Comparison of ENCODE assay signal across 1 cellular context in the genomic region with DNA sequence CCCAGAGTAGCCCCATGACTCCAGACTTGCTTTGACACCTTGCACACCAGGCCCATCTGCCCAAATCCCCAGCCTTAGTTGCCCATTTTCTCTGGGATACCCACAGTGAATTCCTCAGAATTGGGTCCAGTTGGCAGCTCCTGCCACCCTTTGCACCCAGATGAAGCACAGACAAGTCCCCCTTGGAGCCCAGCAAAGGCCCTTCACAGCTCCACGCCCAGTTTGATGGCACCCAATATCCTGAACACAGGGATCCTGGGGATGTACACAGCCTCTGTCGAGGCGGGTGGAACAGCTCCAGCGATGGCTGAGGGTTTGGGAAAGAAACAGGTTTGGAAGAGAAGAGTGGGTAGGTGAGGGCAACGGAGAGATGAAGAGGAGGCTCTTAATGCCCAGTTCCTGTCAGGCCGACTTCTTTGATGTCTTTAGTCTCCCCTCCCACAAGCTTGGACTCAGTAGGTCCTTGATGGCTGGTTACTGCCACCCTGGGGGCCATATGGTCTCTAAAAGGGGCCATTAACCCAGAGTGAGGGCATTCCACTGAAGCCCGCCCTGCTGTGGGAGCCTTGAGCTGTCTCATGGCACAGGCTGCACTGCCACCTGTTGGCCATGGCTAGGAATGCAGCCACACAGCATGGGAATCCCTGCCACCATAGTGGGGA.
TF ChIP-seq lines count a peak whose summit lies in the region.

No MANE protein-coding gene starts in this region.

TF ChIP-seq in GM12878, 131 proteins besides CTCF, POLR2A, EP300 and RAD21:
- TF ChIP-seq, protein P1, sequence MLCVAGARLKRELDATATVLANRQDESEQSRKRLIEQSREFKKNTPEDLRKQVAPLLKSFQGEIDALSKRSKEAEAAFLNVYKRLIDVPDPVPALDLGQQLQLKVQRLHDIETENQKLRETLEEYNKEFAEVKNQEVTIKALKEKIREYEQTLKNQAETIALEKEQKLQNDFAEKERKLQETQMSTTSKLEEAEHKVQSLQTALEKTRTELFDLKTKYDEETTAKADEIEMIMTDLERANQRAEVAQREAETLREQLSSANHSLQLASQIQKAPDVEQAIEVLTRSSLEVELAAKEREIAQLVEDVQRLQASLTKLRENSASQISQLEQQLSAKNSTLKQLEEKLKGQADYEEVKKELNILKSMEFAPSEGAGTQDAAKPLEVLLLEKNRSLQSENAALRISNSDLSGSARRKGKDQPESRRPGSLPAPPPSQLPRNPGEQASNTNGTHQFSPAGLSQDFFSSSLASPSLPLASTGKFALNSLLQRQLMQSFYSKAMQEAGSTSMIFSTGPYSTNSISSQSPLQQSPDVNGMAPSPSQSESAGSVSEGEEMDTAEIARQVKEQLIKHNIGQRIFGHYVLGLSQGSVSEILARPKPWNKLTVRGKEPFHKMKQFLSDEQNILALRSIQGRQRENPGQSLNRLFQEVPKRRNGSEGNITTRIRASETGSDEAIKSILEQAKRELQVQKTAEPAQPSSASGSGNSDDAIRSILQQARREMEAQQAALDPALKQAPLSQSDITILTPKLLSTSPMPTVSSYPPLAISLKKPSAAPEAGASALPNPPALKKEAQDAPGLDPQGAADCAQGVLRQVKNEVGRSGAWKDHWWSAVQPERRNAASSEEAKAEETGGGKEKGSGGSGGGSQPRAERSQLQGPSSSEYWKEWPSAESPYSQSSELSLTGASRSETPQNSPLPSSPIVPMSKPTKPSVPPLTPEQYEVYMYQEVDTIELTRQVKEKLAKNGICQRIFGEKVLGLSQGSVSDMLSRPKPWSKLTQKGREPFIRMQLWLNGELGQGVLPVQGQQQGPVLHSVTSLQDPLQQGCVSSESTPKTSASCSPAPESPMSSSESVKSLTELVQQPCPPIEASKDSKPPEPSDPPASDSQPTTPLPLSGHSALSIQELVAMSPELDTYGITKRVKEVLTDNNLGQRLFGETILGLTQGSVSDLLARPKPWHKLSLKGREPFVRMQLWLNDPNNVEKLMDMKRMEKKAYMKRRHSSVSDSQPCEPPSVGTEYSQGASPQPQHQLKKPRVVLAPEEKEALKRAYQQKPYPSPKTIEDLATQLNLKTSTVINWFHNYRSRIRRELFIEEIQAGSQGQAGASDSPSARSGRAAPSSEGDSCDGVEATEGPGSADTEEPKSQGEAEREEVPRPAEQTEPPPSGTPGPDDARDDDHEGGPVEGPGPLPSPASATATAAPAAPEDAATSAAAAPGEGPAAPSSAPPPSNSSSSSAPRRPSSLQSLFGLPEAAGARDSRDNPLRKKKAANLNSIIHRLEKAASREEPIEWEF (IDR thresholded peaks at IDR 0.05; ENCODE audit: insufficient replicate concordance, low read depth, low read length): no peak
- TF ChIP-seq HDGF (IDR thresholded peaks at IDR 0.05) (peak; percentile 55; the same call in 1 of the 2 replicates), PML (IDR thresholded peaks at IDR 0.05; ENCODE audit: low read length) (no peak), SMARCA5 (IDR thresholded peaks at IDR 0.05) (no peak), CEBPB (IDR thresholded peaks at IDR 0.05; ENCODE audit: borderline replicate concordance in 1 of 2, low read depth in 2 of 2, low read length in 2 of 2) (no peak), SMAD1 (IDR thresholded peaks at IDR 0.05; ENCODE audit: low read depth, partially characterized antibody) (no peak), NFYA (IDR thresholded peaks at IDR 0.05; ENCODE audit: borderline replicate concordance, low read depth, low read length) (no peak), POU2F2 (IDR thresholded peaks at IDR 0.05; ENCODE audit: borderline replicate concordance, low read depth, low read length) (no peak), KDM1A (IDR thresholded peaks at IDR 0.05; ENCODE audit: borderline replicate concordance) (no peak), CBFB (IDR thresholded peaks at IDR 0.05; ENCODE audit: low read depth) (no peak), SMC3 (IDR thresholded peaks at IDR 0.05; ENCODE audit: borderline replicate concordance, low read length) (peak; percentile 80), WRNIP1 (IDR thresholded peaks at IDR 0.05; ENCODE audit: borderline replicate concordance, low read depth, low read length) (0 out of 2 replicates have a peak, but pooled peaks have one; percentile 71), MEF2B (IDR thresholded peaks at IDR 0.05; ENCODE audit: partially characterized antibody, poor library complexity, severe bottlenecking) (no peak), POLR2AphosphoS5 (IDR thresholded peaks at IDR 0.05; ENCODE audit: low read length) (no peak), ZBED1 (IDR thresholded peaks at IDR 0.05; ENCODE audit: borderline replicate concordance) (no peak), STAT3 (IDR thresholded peaks at IDR 0.05; ENCODE audit: low read depth, low read length) (no peak), TARDBP (IDR thresholded peaks at IDR 0.05; ENCODE audit: borderline replicate concordance) (no peak), POLR2AphosphoS2 (IDR thresholded peaks at IDR 0.05; ENCODE audit: low read depth, low read length) (no peak), NRF1 (conservative IDR thresholded peaks at IDR 0.05; ENCODE audit: low read depth, low read length) (no peak), ASH2L (IDR thresholded peaks at IDR 0.05; ENCODE audit: borderline replicate concordance, low read depth) (no peak), JUND (IDR thresholded peaks at IDR 0.05; ENCODE audit: low read depth, low read length) (no peak), NFXL1 (IDR thresholded peaks at IDR 0.05; ENCODE audit: borderline replicate concordance) (no peak), BHLHE40 (IDR thresholded peaks at IDR 0.05; ENCODE audit: borderline replicate concordance in 1 of 2, low read depth in 2 of 2, low read length in 1 of 2) (0 out of 4 replicates have a peak, but pooled peaks of 1 of the 2 experiments have one; percentile 30), RUNX3 (IDR thresholded peaks at IDR 0.05; ENCODE audit: low read length) (peak; percentile 15; the same call in 1 of the 2 replicates), MTA3 (IDR thresholded peaks at IDR 0.05; ENCODE audit: borderline replicate concordance, low read length) (no peak), FOXM1 (IDR thresholded peaks at IDR 0.05; ENCODE audit: low read depth, low read length) (no peak), RCOR1 (conservative IDR thresholded peaks at IDR 0.05; ENCODE audit: low read depth, low read length) (no peak), PAX8 (IDR thresholded peaks at IDR 0.05) (no peak), RELA (IDR thresholded peaks at IDR 0.05; ENCODE audit: borderline replicate concordance, partially characterized antibody) (peak; percentile 53), ZNF217 (IDR thresholded peaks at IDR 0.05) (no peak), YY1 (IDR thresholded peaks at IDR 0.05; ENCODE audit: low read depth, low read length) (peak; percentile 80), ESRRA (IDR thresholded peaks at IDR 0.05; ENCODE audit: low read length) (no peak), SIN3A (IDR thresholded peaks at IDR 0.05; ENCODE audit: low read depth, low read length) (no peak), SP1 (IDR thresholded peaks at IDR 0.05; ENCODE audit: low read depth, low read length) (no peak), STAT1 (conservative IDR thresholded peaks at IDR 0.05) (0 out of 2 replicates have a peak, but pooled peaks have one; percentile 55)
- TF ChIP-seq, protein P2, sequence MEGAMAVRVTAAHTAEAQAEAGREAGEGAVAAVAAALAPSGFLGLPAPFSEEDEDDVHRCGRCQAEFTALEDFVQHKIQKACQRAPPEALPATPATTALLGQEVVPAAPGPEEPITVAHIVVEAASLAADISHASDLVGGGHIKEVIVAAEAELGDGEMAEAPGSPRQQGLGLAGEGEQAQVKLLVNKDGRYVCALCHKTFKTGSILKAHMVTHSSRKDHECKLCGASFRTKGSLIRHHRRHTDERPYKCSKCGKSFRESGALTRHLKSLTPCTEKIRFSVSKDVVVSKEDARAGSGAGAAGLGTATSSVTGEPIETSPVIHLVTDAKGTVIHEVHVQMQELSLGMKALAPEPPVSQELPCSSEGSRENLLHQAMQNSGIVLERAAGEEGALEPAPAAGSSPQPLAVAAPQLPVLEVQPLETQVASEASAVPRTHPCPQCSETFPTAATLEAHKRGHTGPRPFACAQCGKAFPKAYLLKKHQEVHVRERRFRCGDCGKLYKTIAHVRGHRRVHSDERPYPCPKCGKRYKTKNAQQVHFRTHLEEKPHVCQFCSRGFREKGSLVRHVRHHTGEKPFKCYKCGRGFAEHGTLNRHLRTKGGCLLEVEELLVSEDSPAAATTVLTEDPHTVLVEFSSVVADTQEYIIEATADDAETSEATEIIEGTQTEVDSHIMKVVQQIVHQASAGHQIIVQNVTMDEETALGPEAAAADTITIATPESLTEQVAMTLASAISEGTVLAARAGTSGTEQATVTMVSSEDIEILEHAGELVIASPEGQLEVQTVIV (IDR thresholded peaks at IDR 0.05; ENCODE audit: borderline replicate concordance, partially characterized antibody): no peak
- TF ChIP-seq, protein P3, sequence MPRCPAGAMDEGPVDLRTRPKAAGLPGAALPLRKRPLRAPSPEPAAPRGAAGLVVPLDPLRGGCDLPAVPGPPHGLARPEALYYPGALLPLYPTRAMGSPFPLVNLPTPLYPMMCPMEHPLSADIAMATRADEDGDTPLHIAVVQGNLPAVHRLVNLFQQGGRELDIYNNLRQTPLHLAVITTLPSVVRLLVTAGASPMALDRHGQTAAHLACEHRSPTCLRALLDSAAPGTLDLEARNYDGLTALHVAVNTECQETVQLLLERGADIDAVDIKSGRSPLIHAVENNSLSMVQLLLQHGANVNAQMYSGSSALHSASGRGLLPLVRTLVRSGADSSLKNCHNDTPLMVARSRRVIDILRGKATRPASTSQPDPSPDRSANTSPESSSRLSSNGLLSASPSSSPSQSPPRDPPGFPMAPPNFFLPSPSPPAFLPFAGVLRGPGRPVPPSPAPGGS (IDR thresholded peaks at IDR 0.05; ENCODE audit: borderline replicate concordance, insufficient read depth, low read depth, low read length, poor library complexity, severe bottlenecking): no peak
- TF ChIP-seq, protein P4, sequence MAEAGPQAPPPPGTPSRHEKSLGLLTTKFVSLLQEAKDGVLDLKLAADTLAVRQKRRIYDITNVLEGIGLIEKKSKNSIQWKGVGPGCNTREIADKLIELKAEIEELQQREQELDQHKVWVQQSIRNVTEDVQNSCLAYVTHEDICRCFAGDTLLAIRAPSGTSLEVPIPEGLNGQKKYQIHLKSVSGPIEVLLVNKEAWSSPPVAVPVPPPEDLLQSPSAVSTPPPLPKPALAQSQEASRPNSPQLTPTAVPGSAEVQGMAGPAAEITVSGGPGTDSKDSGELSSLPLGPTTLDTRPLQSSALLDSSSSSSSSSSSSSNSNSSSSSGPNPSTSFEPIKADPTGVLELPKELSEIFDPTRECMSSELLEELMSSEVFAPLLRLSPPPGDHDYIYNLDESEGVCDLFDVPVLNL (IDR thresholded peaks at IDR 0.05; ENCODE audit: low read depth, low read length): no peak
- TF ChIP-seq, protein P5, sequence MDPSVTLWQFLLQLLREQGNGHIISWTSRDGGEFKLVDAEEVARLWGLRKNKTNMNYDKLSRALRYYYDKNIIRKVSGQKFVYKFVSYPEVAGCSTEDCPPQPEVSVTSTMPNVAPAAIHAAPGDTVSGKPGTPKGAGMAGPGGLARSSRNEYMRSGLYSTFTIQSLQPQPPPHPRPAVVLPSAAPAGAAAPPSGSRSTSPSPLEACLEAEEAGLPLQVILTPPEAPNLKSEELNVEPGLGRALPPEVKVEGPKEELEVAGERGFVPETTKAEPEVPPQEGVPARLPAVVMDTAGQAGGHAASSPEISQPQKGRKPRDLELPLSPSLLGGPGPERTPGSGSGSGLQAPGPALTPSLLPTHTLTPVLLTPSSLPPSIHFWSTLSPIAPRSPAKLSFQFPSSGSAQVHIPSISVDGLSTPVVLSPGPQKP (IDR thresholded peaks at IDR 0.05; ENCODE audit: low read depth, low read length): no peak
- TF ChIP-seq, protein P6, sequence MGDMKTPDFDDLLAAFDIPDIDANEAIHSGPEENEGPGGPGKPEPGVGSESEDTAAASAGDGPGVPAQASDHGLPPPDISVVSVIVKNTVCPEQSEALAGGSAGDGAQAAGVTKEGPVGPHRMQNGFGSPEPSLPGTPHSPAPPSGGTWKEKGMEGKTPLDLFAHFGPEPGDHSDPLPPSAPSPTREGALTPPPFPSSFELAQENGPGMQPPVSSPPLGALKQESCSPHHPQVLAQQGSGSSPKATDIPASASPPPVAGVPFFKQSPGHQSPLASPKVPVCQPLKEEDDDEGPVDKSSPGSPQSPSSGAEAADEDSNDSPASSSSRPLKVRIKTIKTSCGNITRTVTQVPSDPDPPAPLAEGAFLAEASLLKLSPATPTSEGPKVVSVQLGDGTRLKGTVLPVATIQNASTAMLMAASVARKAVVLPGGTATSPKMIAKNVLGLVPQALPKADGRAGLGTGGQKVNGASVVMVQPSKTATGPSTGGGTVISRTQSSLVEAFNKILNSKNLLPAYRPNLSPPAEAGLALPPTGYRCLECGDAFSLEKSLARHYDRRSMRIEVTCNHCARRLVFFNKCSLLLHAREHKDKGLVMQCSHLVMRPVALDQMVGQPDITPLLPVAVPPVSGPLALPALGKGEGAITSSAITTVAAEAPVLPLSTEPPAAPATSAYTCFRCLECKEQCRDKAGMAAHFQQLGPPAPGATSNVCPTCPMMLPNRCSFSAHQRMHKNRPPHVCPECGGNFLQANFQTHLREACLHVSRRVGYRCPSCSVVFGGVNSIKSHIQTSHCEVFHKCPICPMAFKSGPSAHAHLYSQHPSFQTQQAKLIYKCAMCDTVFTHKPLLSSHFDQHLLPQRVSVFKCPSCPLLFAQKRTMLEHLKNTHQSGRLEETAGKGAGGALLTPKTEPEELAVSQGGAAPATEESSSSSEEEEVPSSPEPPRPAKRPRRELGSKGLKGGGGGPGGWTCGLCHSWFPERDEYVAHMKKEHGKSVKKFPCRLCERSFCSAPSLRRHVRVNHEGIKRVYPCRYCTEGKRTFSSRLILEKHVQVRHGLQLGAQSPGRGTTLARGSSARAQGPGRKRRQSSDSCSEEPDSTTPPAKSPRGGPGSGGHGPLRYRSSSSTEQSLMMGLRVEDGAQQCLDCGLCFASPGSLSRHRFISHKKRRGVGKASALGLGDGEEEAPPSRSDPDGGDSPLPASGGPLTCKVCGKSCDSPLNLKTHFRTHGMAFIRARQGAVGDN (IDR thresholded peaks at IDR 0.05): no peak
- TF ChIP-seq, protein P7, sequence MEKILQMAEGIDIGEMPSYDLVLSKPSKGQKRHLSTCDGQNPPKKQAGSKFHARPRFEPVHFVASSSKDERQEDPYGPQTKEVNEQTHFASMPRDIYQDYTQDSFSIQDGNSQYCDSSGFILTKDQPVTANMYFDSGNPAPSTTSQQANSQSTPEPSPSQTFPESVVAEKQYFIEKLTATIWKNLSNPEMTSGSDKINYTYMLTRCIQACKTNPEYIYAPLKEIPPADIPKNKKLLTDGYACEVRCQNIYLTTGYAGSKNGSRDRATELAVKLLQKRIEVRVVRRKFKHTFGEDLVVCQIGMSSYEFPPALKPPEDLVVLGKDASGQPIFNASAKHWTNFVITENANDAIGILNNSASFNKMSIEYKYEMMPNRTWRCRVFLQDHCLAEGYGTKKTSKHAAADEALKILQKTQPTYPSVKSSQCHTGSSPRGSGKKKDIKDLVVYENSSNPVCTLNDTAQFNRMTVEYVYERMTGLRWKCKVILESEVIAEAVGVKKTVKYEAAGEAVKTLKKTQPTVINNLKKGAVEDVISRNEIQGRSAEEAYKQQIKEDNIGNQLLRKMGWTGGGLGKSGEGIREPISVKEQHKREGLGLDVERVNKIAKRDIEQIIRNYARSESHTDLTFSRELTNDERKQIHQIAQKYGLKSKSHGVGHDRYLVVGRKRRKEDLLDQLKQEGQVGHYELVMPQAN (conservative IDR thresholded peaks at IDR 0.05): no peak
TF ChIP-seq in GM12878: peak in this region for 8.
